Comparison of ENCODE assay signal across 8 cellular contexts in the genomic region with DNA sequence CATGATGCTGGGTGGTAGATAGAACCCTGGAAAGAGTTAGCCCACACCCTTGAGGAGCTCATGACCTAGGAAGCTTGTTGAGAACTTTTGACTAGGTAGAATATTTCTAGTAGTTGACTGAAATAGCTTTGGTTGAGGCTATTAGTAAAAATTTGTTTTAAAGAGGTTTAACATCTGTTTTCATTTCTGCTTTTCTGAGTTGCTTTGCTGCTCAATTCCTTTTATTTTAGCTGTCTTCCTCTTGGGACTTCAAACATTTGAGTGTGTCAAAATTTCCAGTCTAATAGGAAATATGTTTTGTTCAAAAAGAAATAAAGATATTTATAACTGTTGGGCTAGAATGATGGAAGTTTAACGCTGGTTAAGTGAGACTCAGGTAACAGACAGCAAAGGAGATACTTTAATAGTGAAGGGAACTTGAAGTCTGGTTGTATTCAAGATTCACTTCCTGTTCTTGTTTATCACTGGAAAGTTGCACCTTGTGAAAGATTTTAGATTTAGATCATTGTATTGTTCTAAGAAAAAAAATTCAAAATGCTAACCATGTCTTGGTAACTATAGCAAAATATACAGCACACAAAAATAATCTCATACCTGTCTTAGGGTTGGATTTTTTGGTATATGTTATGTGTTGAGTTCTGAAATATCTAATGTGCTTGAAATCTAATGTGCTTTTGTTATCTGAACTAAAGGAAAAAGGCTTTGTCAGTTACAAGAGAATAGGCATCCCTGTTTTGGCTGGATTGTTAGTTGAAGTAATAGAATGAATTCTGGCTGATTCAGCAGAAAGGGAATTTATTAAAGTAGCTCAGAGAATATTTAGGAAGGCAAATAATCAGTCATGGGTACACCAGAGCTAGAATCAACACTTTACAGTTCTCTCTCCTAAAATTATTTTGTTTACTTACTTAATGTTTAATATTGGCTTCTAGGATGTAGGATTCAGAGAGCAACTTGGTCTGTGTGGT. TPM values are rescaled to one million over a fixed set of nuclear protein-coding genes. Genes with fewer than 3 reads are reported as not detected.
A peak's percentile ranks its signal among the peaks of the same experiment; 100 is the strongest.
DNase-seq lines count a peak whose midpoint lies in the region; ATAC-seq and TF ChIP-seq lines count a peak whose summit lies in the region.

No MANE protein-coding gene starts in this region.

- no peaks in the 10 kb centered on the region for H3K27me3 Mint-ChIP-seq in activated T-cell treated with anti-CD3 and anti-CD28 coated beads, Interleukin-2, amount 50 U/mL, for 72 hours (ENCODE audit: low read depth)
- no peaks in the 10 kb centered on the region for H3K27me3 Mint-ChIP-seq in activated naive CD8-positive, alpha-beta T cell treated with anti-CD3 and anti-CD28 coated beads, Interleukin-2, amount 50 U/mL, for 24 hours

- no peaks in the 10 kb centered on the region for H3K9me3 Mint-ChIP-seq in activated T-cell treated with anti-CD3 and anti-CD28 coated beads, Interleukin-2, amount 50 U/mL, for 72 hours
- H3K9me3 Mint-ChIP-seq in activated naive CD8-positive, alpha-beta T cell treated with anti-CD3 and anti-CD28 coated beads, Interleukin-2, amount 50 U/mL, for 24 hours = no peaks in the 10 kb centered on the region

- H3K27me3 ChIP-seq in stomach = no peaks in the 10 kb centered on the region

- H3K4me1 ChIP-seq in stomach = peaks cover 17 to 80% (median 41%) of the 10 kb centered on the region in 4 donors

- no peak for TF ChIP-seq EP300 in stomach (IDR thresholded peaks at IDR 0.05)

- H3K4me3 ChIP-seq in stomach = no peak overlapping the region

- TF ChIP-seq CTCF in stomach (IDR thresholded peaks at IDR 0.05) = no peak

- no peak for DNase-seq in activated T-cell treated with anti-CD3 and anti-CD28 coated beads, Interleukin-2, amount 50 U/mL, for 72 hours
- no peak for DNase-seq in activated T-cell treated with anti-CD3 and anti-CD28 coated beads, Interleukin-2, amount 50 U/mL, for 1 hour
- DNase-seq in activated naive CD8-positive, alpha-beta T cell treated with anti-CD3 and anti-CD28 coated beads, Interleukin-2, amount 50 U/mL, for 24 hours = no peak
- no peak for DNase-seq in stomach
- no peak for DNase-seq in NCI-H69 (lab: John Stamatoyannopoulos, UW)
- no peak for DNase-seq in NCI-H2107 (lab: John Stamatoyannopoulos, UW)
- no peak for DNase-seq in D341Med (ENCODE audit: low spot score)

- no peaks in the 10 kb centered on the region for H3K9me3 ChIP-seq in stomach

- TF ChIP-seq POLR2A in stomach (IDR thresholded peaks at IDR 0.05) = no peak

- H3K4me3 Mint-ChIP-seq in activated T-cell treated with anti-CD3 and anti-CD28 coated beads, Interleukin-2, amount 50 U/mL, for 72 hours = peak overlapping the region; percentile 42 to 55
- peak overlapping the region; percentile 37 for H3K4me3 Mint-ChIP-seq in activated naive CD8-positive, alpha-beta T cell treated with anti-CD3 and anti-CD28 coated beads, Interleukin-2, amount 50 U/mL, for 24 hours

- peak overlapping the region in 4 of 5 donors; percentile 65 to 80 (median 72) for H3K27ac ChIP-seq in stomach

- peak overlapping the region; percentile 91 for H3K27ac Mint-ChIP-seq in activated T-cell treated with anti-CD3 and anti-CD28 coated beads, Interleukin-2, amount 50 U/mL, for 72 hours
- H3K27ac Mint-ChIP-seq in activated naive CD8-positive, alpha-beta T cell treated with anti-CD3 and anti-CD28 coated beads, Interleukin-2, amount 50 U/mL, for 24 hours = peak overlapping the region; percentile 75

- no peak for ATAC-seq in activated T-cell treated with anti-CD3 and anti-CD28 coated beads, Interleukin-2, amount 50 U/mL, for 72 hours (replicated peaks in 1 of 2)
- peak; percentile 69 for ATAC-seq in HG03045 (IDR thresholded peaks at IDR 0.05; ENCODE audit: unreplicated experiment)
- ATAC-seq in activated naive CD8-positive, alpha-beta T cell treated with anti-CD3 and anti-CD28 coated beads, Interleukin-2, amount 50 U/mL, for 24 hours = no peak

- H3K36me3 Mint-ChIP-seq in activated T-cell treated with anti-CD3 and anti-CD28 coated beads, Interleukin-2, amount 50 U/mL, for 72 hours (ENCODE audit: insufficient read depth in 2 of 2) = peaks cover 5 to 13% of the 10 kb centered on the region in 2 donors
- peaks cover 48% of the 10 kb centered on the region for H3K36me3 Mint-ChIP-seq in activated naive CD8-positive, alpha-beta T cell treated with anti-CD3 and anti-CD28 coated beads, Interleukin-2, amount 50 U/mL, for 24 hours (ENCODE audit: low read depth)

- peaks cover 0 to 12% (median 0%) of the 10 kb centered on the region in 4 donors for H3K36me3 ChIP-seq in stomach

- 47 to 74% (median 70%) methylated on average over 1 of the region's 1 CpG for WGBS in stomach, 5 donors

- intact Hi-C loops in stomach (cut with DNase I; ENCODE audit: low total_unique reads) = no loop called here

- H3K4me1 Mint-ChIP-seq in activated T-cell treated with anti-CD3 and anti-CD28 coated beads, Interleukin-2, amount 50 U/mL, for 72 hours (ENCODE audit: low read depth) = peaks cover 100% of the 10 kb centered on the region
- H3K4me1 Mint-ChIP-seq in activated naive CD8-positive, alpha-beta T cell treated with anti-CD3 and anti-CD28 coated beads, Interleukin-2, amount 50 U/mL, for 24 hours = peaks cover 96% of the 10 kb centered on the region

RNA-seq across cellular contexts. Expression of gene GPR18, which starts 24.4 kb away (rescaled TPM):
- total RNA-seq in activated T-cell treated with anti-CD3 and anti-CD28 coated beads, Interleukin-2, amount 50 U/mL, for 72 hours = 10 to 100 TPM; 12.4 to 17.3 TPM
- not detected for total RNA-seq in stomach
- polyA plus RNA-seq in stomach = under 1 TPM in 2 of 3 donors, not detected in 1; 0.68 to 0.76 TPM

RNA-seq across cellular contexts. Expression of gene GPR183, which starts 24.7 kb away (rescaled TPM):
- 10 to 100 TPM; 32.8 to 57.5 TPM for total RNA-seq in activated T-cell treated with anti-CD3 and anti-CD28 coated beads, Interleukin-2, amount 50 U/mL, for 72 hours
- 10 to 100 TPM in 4 of 5 donors, under 1 TPM in 1; 0.58 to 24.4 (median 16.4) TPM for total RNA-seq in stomach
- polyA plus RNA-seq in stomach = 1 to 10 TPM; 3.0 to 5.8 (median 4.5) TPM

Comparison
In these comparisons a context has a peak if more than half of its experiments do, and no peak if none do; other contexts are left out.
1. RNA of gene GPR18, which starts 24.4 kb away (total RNA-seq): 12.4 to 17.3 TPM in activated T-cell treated with anti-CD3 and anti-CD28 coated beads, Interleukin-2, amount 50 U/mL, for 72 hours; not detected in stomach; every median in the first group is over 10 times any median in the second.